Comparison of ENCODE assay signal across 15 cellular contexts in the genomic region with DNA sequence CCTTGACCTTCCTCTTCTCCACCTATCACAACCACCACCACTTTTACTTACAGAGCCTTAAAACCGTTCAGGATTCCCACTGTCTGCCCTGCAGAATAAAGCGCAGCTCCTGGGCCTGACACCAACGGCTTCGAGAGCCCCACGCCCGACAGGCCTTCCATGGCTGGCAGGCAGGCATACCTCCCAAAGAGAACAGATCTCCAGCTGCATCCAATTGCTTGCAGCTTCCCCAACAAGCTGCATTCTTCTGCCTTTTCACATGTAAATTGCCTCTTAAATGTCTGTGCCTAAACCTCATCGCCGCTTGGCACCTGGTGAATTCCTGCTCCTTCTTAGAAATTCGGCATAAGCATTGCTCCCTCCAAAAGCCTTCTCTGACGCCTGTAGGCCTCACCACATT. TPM values are rescaled to one million over a fixed set of nuclear protein-coding genes. Genes with fewer than 3 reads are reported as not detected.
"Had no signal": no experiment of that assay in that cellular context is flagged by ENCODE, and none has a peak within 500 bp of the region (broad histone marks: within the 10 kb centered on the region; RNA-seq: fewer than 3 reads in every experiment).

No MANE protein-coding gene starts in this region.

- H3K4me1 ChIP-seq: testis had no signal

- H3K27ac ChIP-seq: brain microvascular endothelial cell, testis had no signal

- DNase-seq: activated CD4-positive, alpha-beta T cell treated with anti-CD3 and anti-CD28 coated beads, Interleukin-2, amount 10 ng/mL, durations not matched to agents 7 days and 5 days; activated naive CD4-positive, alpha-beta T cell treated with anti-CD3 and anti-CD28 coated beads, Interleukin-2, amount 50 U/mL, for 16 hours; brain microvascular endothelial cell; effector memory CD8-positive, alpha-beta T cell; erythroblast; hypothalamus; left ventricle myocardium superior; mesenchymal stem cell; stimulated activated CD4-positive, alpha-beta T cell treated with anti-CD3 and anti-CD28 coated beads, Interleukin-4, amount 100 ng/mL, for 4 hours; stimulated activated naive CD8-positive, alpha-beta T cell treated with anti-CD3 and anti-CD28 coated beads, Interleukin-15, amount 100 ng/mL, for 72 hours; testis had no signal

- H3K4me3 ChIP-seq: skin epidermis, testis had no signal

- H3K9me3 ChIP-seq: testis had no signal

- H3K4me1 Mint-ChIP-seq: activated CD4-positive, alpha-beta T cell treated with anti-CD3 and anti-CD28 coated beads, Interleukin-2, amount 10 ng/mL, durations not matched to agents 7 days and 5 days; nephron had no signal

- H3K36me3 ChIP-seq: brain microvascular endothelial cell had no signal

- H3K27ac Mint-ChIP-seq: activated CD4-positive, alpha-beta T cell treated with anti-CD3 and anti-CD28 coated beads, Interleukin-2, amount 10 ng/mL, durations not matched to agents 7 days and 5 days; activated T-helper 2 cell treated with anti-CD3 and anti-CD28 coated beads, Interferon-gamma antibody, Interleukin-2, Interleukin-4, amounts not matched to agents 10 μg/mL and 5 μg/mL and 100 μg/mL, durations not matched to agents 14 hours and 24 hours and 36 hours; effector memory CD8-positive, alpha-beta T cell; nephron; stimulated activated naive CD8-positive, alpha-beta T cell treated with anti-CD3 and anti-CD28 coated beads, Interleukin-15, amount 100 ng/mL, for 72 hours had no signal

- H3K4me3 Mint-ChIP-seq: activated CD4-positive, alpha-beta T cell treated with anti-CD3 and anti-CD28 coated beads, Interleukin-2, amount 10 ng/mL, durations not matched to agents 7 days and 5 days; effector memory CD8-positive, alpha-beta T cell; nephron; stimulated activated naive CD8-positive, alpha-beta T cell treated with anti-CD3 and anti-CD28 coated beads, Interleukin-15, amount 100 ng/mL, for 72 hours had no signal

- ATAC-seq: effector memory CD8-positive, alpha-beta T cell; left ventricle myocardium superior; stimulated activated naive CD8-positive, alpha-beta T cell treated with anti-CD3 and anti-CD28 coated beads, Interleukin-15, amount 100 ng/mL, for 72 hours had no signal

- H3K9me3 Mint-ChIP-seq: activated CD4-positive, alpha-beta T cell treated with anti-CD3 and anti-CD28 coated beads, Interleukin-2, amount 10 ng/mL, durations not matched to agents 7 days and 5 days; activated T-helper 2 cell treated with anti-CD3 and anti-CD28 coated beads, Interferon-gamma antibody, Interleukin-2, Interleukin-4, amounts not matched to agents 10 μg/mL and 5 μg/mL and 100 μg/mL, durations not matched to agents 14 hours and 24 hours and 36 hours; effector memory CD8-positive, alpha-beta T cell had no signal

- H3K27me3 ChIP-seq: brain microvascular endothelial cell, testis had no signal

RNA-seq across cellular contexts. Expression of gene FAM124B, which starts 31.5 kb away (rescaled TPM):
- total RNA-seq: kidney epithelial cell had no signal
